ENCODE assay signal across 19 cellular contexts in genomic region chr14:23828001-23828400, GRCh38.
"Had no signal": no experiment of that assay in that cellular context is flagged by ENCODE, and none has a peak within 500 bp of the region (broad histone marks: within the 10 kb centered on the region; RNA-seq: fewer than 3 reads in every experiment).

No MANE protein-coding gene starts in this region.

- DNase-seq: activated CD4-positive, alpha-beta T cell treated with anti-CD3 and anti-CD28 coated beads for 48 hours; activated CD8-positive, alpha-beta memory T cell treated with anti-CD3 and anti-CD28 coated beads, Interleukin-2, amount 10 ng/mL, durations not matched to agents 7 days and 5 days; activated CD8-positive, alpha-beta T cell treated with anti-CD3 and anti-CD28 coated beads for 36 hours; activated gamma-delta T cell treated with Interleukin-2 at 50 U/mL for 16 hours; activated T-cell treated with anti-CD3 and anti-CD28 coated beads for 4 hours; aorta; gastrocnemius medialis; hypothalamus; left ventricle myocardium superior; mammary epithelial cell; retina; stimulated activated CD4-positive, alpha-beta T cell treated with anti-CD3 and anti-CD28 coated beads, Interleukin-1b, Interleukin-23, amount 100 ng/mL, for 48 hours; stimulated activated naive CD8-positive, alpha-beta T cell treated with anti-CD3 and anti-CD28 coated beads, Interleukin-15, amount 100 ng/mL, for 72 hours; T-helper 17 cell; tibial artery had no signal

- H3K9me3 ChIP-seq: esophagus muscularis mucosa, gastrocnemius medialis, tibial artery had no signal

- H3K4me3 ChIP-seq: coronary artery, esophagus muscularis mucosa, gastrocnemius medialis, tibial artery had no signal

- H3K27ac ChIP-seq: coronary artery, esophagus muscularis mucosa, gastrocnemius medialis, tibial artery had no signal

- ATAC-seq: activated CD8-positive, alpha-beta memory T cell treated with anti-CD3 and anti-CD28 coated beads, Interleukin-2, amount 10 ng/mL, durations not matched to agents 7 days and 5 days; activated CD8-positive, alpha-beta T cell treated with anti-CD3 and anti-CD28 coated beads for 36 hours; activated naive CD4-positive, alpha-beta T cell treated with anti-CD3 and anti-CD28 coated beads, Interleukin-2, amount 50 U/mL, for 72 hours; gastrocnemius medialis; left ventricle myocardium superior; natural killer cell treated with Interleukin-12 subunit alpha and Interleukin-12 subunit beta and Interleukin-15 and Interleukin-18, amount 100 ng/mL, for 72 hours; stimulated activated naive CD8-positive, alpha-beta T cell treated with anti-CD3 and anti-CD28 coated beads, Interleukin-15, amount 100 ng/mL, for 72 hours; T-helper 17 cell had no signal

- H3K4me1 ChIP-seq: gastrocnemius medialis had no signal

- H3K27me3 ChIP-seq: esophagus muscularis mucosa, gastrocnemius medialis, tibial artery had no signal

- H3K36me3 ChIP-seq: esophagus muscularis mucosa, gastrocnemius medialis, tibial artery had no signal
